ENCODE assay signal across 10 cellular contexts in genomic region chr3:177596248-177596821, GRCh38.
DNase-seq lines count a peak whose midpoint lies in the region; ATAC-seq, FAIRE-seq and TF ChIP-seq lines count a peak whose summit lies in the region.
"Had no signal": no experiment of that assay in that cellular context is flagged by ENCODE, and none has a peak within 500 bp of the region (broad histone marks: within the 10 kb centered on the region; RNA-seq: fewer than 3 reads in every experiment).

No MANE protein-coding gene starts in this region.

- peaks cover 74% of the 10 kb centered on the region for H3K4me1 Mint-ChIP-seq in central memory CD8-positive, alpha-beta T cell
- H3K4me1 Mint-ChIP-seq in activated naive CD4-positive, alpha-beta T cell treated with anti-CD3 and anti-CD28 coated beads, Interleukin-2, amount 10 ng/mL, durations not matched to agents 7 days and 5 days, result peaks cover 76% of the 10 kb centered on the region

- no peak for TF ChIP-seq CTCF in DND-41 (IDR thresholded peaks at IDR 0.05; ENCODE audit: borderline replicate concordance, extremely low read depth, low read length, poor library complexity, severe bottlenecking)
- no peak for TF ChIP-seq CTCF in pancreas (IDR thresholded peaks at IDR 0.05)

- peak overlapping the region; percentile 99 for H3K27ac ChIP-seq in DND-41 (ENCODE audit: low read length)
- peak overlapping the region in 1 of 4 donors; percentile 1 for H3K27ac ChIP-seq in pancreas

- H3K27ac Mint-ChIP-seq in central memory CD8-positive, alpha-beta T cell (ENCODE audit: low read depth), result peak overlapping the region; percentile 17
- H3K27ac Mint-ChIP-seq in activated naive CD4-positive, alpha-beta T cell treated with anti-CD3 and anti-CD28 coated beads, Interleukin-2, amount 10 ng/mL, durations not matched to agents 7 days and 5 days, result no peak overlapping the region

- H2AFZ ChIP-seq in DND-41 (ENCODE audit: low read depth, low read length), result peak overlapping the region; percentile 36

- no peak overlapping the region for H3K4me2 ChIP-seq in DND-41 (ENCODE audit: insufficient read depth, low read length)

- H3K9me3 Mint-ChIP-seq in central memory CD8-positive, alpha-beta T cell, result no peaks in the 10 kb centered on the region
- no peaks in the 10 kb centered on the region for H3K9me3 Mint-ChIP-seq in activated naive CD4-positive, alpha-beta T cell treated with anti-CD3 and anti-CD28 coated beads, Interleukin-2, amount 10 ng/mL, durations not matched to agents 7 days and 5 days

- H3K27me3 Mint-ChIP-seq in central memory CD8-positive, alpha-beta T cell, result no peaks in the 10 kb centered on the region
- no peaks in the 10 kb centered on the region for H3K27me3 Mint-ChIP-seq in activated naive CD4-positive, alpha-beta T cell treated with anti-CD3 and anti-CD28 coated beads, Interleukin-2, amount 10 ng/mL, durations not matched to agents 7 days and 5 days

- H3K4me3 ChIP-seq in DND-41 (ENCODE audit: low read depth in 1 of 2, low read length in 2 of 2), result no peak overlapping the region
- H3K4me3 ChIP-seq in pancreas, result no peak overlapping the region

- no peak for DNase-seq in DND-41
- DNase-seq in NCI-H2029 (lab: John Stamatoyannopoulos, UW), result peak; percentile 19
- DNase-seq in central memory CD8-positive, alpha-beta T cell (ENCODE audit: low spot score in 2 of 2), result no peak
- peak in 2 of 6 donors; percentile 30 to 33 for DNase-seq in pancreas
- no peak for DNase-seq in AG20443 (ENCODE audit: low spot score)
- DNase-seq in NCI-H748 (lab: John Stamatoyannopoulos, UW; ENCODE audit: unreplicated experiment), result no peak
- DNase-seq in T-helper 9 cell, result no peak
- no peak for DNase-seq in activated naive CD4-positive, alpha-beta T cell treated with anti-CD3 and anti-CD28 coated beads, Interleukin-2, amount 10 ng/mL, durations not matched to agents 7 days and 5 days
- DNase-seq: NCI-H1105 treated with DMSO at 0.1 percent for 48 hours; stimulated activated CD4-positive, alpha-beta T cell treated with anti-CD3 and anti-CD28 coated beads, Interleukin-4, amount 100 ng/mL, for 4 hours had no signal

- H3K27me3 ChIP-seq in DND-41 (ENCODE audit: insufficient read depth, low read length, poor library complexity) (no peaks in the 10 kb centered on the region), pancreas (no peaks in the 10 kb centered on the region)

- no peak for ATAC-seq in DND-41 (ENCODE audit: insufficient read depth, low read depth)
- ATAC-seq in central memory CD8-positive, alpha-beta T cell (replicated peaks; ENCODE audit: extremely low read depth, poor library complexity, severe bottlenecking), result no peak
- peak in 3 of 4 donors; percentile 14 to 43 (median 33) for ATAC-seq in pancreas

- 61 to 62% methylated on average over 3 of the region's 3 CpGs for WGBS in pancreas, 2 donors

- CTCF ChIA-PET in activated naive CD4-positive, alpha-beta T cell treated with anti-CD3 and anti-CD28 coated beads, Interleukin-2, amount 10 ng/mL, durations not matched to agents 7 days and 5 days (lab: Charles Lee), result interaction anchor here (0.5 kb wide), 1 partner anchor 172 kb away, joined by 3 read pairs; no protein-coding TSS in a partner anchor

- H3K4me1 ChIP-seq in DND-41 (ENCODE audit: insufficient read depth, low read length) (peaks cover 70% of the 10 kb centered on the region), pancreas (peaks cover 10 to 54% (median 51%) of the 10 kb centered on the region in 3 donors)

- no peaks in the 10 kb centered on the region for H3K9me3 ChIP-seq in DND-41 (ENCODE audit: insufficient read depth, low read length, severe bottlenecking)
- peaks cover 0 to 3% (median 0%) of the 10 kb centered on the region in 4 donors for H3K9me3 ChIP-seq in pancreas

- no peak for FAIRE-seq in pancreas (lab: Jason Lieb, UNC)

- no peak overlapping the region for H3K4me3 Mint-ChIP-seq in central memory CD8-positive, alpha-beta T cell
- no peak overlapping the region for H3K4me3 Mint-ChIP-seq in activated naive CD4-positive, alpha-beta T cell treated with anti-CD3 and anti-CD28 coated beads, Interleukin-2, amount 10 ng/mL, durations not matched to agents 7 days and 5 days

- no peaks in the 10 kb centered on the region for H3K36me3 ChIP-seq in DND-41 (ENCODE audit: insufficient read depth, low read length)
- no peaks in the 10 kb centered on the region for H3K36me3 ChIP-seq in pancreas

- intact Hi-C loops in pancreas (cut with DNase I), result no loop called here

- H4K20me1 ChIP-seq in DND-41 (ENCODE audit: insufficient read depth, low read length), result no peaks in the 10 kb centered on the region

- no peak overlapping the region for H3K9ac ChIP-seq in DND-41 (ENCODE audit: low read depth, low read length)

- no peaks in the 10 kb centered on the region for H3K79me2 ChIP-seq in DND-41 (ENCODE audit: insufficient read depth, low read length)

- peaks cover 4% of the 10 kb centered on the region for H3K36me3 Mint-ChIP-seq in central memory CD8-positive, alpha-beta T cell (ENCODE audit: insufficient read depth)
- peaks cover 10% of the 10 kb centered on the region for H3K36me3 Mint-ChIP-seq in activated naive CD4-positive, alpha-beta T cell treated with anti-CD3 and anti-CD28 coated beads, Interleukin-2, amount 10 ng/mL, durations not matched to agents 7 days and 5 days

Comparison
In these comparisons a context has a peak if more than half of its experiments do, and no peak if none do; other contexts are left out.
1. ATAC-seq: peak in pancreas (3 of 4); none in DND-41 (single experiment) and central memory CD8-positive, alpha-beta T cell (single experiment).